24 cellular contexts compared by ENCODE assay signal in the genomic region with DNA sequence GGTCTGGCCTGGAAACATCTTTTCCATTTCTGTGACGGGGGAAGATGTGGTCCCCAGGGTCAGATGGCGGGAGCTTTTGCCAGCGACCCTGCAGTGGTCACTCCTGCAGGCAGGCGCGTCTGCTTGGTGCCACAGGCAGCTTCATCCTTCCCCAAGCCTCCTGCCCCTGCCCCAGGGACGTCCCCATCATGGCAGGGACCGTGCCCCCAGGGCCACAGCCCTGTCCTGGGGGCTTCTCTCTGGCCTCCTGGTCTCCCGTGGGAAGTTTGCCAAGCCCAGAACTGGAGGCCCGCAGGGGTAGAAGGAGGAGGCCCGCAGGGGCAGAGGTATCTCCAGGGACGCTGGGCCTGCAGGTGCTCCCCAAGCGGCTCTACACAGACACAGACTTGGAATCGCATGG. TPM values are rescaled to one million over a fixed set of nuclear protein-coding genes. Genes with fewer than 3 reads are reported as not detected.
DNase-seq lines count a peak whose midpoint lies in the region; ATAC-seq and TF ChIP-seq lines count a peak whose summit lies in the region.
"Had no signal": no experiment of that assay in that cellular context is flagged by ENCODE, and none has a peak within 500 bp of the region (broad histone marks: within the 10 kb centered on the region; RNA-seq: fewer than 3 reads in every experiment).

No MANE protein-coding gene starts in this region.

- no peak overlapping the region for H3K4me3 Mint-ChIP-seq in natural killer cell treated with Interleukin-12 subunit alpha and Interleukin-12 subunit beta and Interleukin-15 and Interleukin-18, amount 100 ng/mL, for 72 hours
- H3K4me3 Mint-ChIP-seq in natural killer cell = no peak overlapping the region
- H3K4me3 Mint-ChIP-seq: CD14-positive monocyte; CD4-positive, alpha-beta T cell; CD8-positive, alpha-beta memory T cell; GM23338; H9 had no signal

- H3K4me1 ChIP-seq in neuronal stem cell (ENCODE audit: control insufficient read depth in 2 of 2, insufficient read depth in 1 of 2, low read depth in 1 of 2, low read length in 2 of 2) = peaks cover 8 to 10% of the 10 kb centered on the region in 2 donors
- H3K4me1 ChIP-seq: A549 had no signal

- H3K14ac ChIP-seq in neuronal stem cell (ENCODE audit: low read length) = peak overlapping the region; percentile 17

- H3K27ac Mint-ChIP-seq in natural killer cell treated with Interleukin-12 subunit alpha and Interleukin-12 subunit beta and Interleukin-15 and Interleukin-18, amount 100 ng/mL, for 72 hours = no peak overlapping the region
- no peak overlapping the region for H3K27ac Mint-ChIP-seq in natural killer cell
- H3K27ac Mint-ChIP-seq: CD14-positive monocyte; CD4-positive, alpha-beta T cell; CD8-positive, alpha-beta memory T cell; GM23338 had no signal

- H3K9ac ChIP-seq in neuronal stem cell (ENCODE audit: low read depth, low read length, poor library complexity) = no peak overlapping the region
- H3K9ac ChIP-seq: BLaER1 treated with 17β-estradiol and CSF1 and Interleukin-3, amounts not matched to agents 10 nM and 100 nM had no signal

- DNase-seq in Right ventricle myocardium superior (peak; percentile 26), cardiac septum (ENCODE audit: low spot score) (no peak), natural killer cell (no peak), neuronal stem cell (ENCODE audit: low spot score) (no peak), cerebellum (ENCODE audit: low spot score) (no peak)
- peak; percentile 13 for DNase-seq in natural killer cell treated with Interleukin-12 subunit alpha and Interleukin-12 subunit beta and Interleukin-15 and Interleukin-18, amount 100 ng/mL, for 72 hours (ENCODE audit: low spot score)
- DNase-seq: 8988T; ACHN; AML-193; BE2C; CD4-positive, alpha-beta T cell; CD8-positive, alpha-beta memory T cell; DMS 273 treated with DMSO at 0.1 percent for 48 hours; DMS79; EL; GDM1; H9 had no signal

- H3K9me3 Mint-ChIP-seq in natural killer cell treated with Interleukin-12 subunit alpha and Interleukin-12 subunit beta and Interleukin-15 and Interleukin-18, amount 100 ng/mL, for 72 hours = peaks cover 3% of the 10 kb centered on the region
- H3K9me3 Mint-ChIP-seq in natural killer cell = no peaks in the 10 kb centered on the region
- H3K9me3 Mint-ChIP-seq: CD4-positive, alpha-beta T cell had no signal

- no peak overlapping the region for H3K4me2 ChIP-seq in neuronal stem cell (ENCODE audit: insufficient read depth, low read length, poor library complexity, severe bottlenecking)
- H3K4me2 ChIP-seq: A549; BLaER1 treated with 17β-estradiol and CSF1 and Interleukin-3, amounts not matched to agents 10 nM and 100 nM; GM23338 had no signal

- H3K27ac ChIP-seq in neuronal stem cell (replicated peaks; ENCODE audit: low read length) = no peak overlapping the region
- H3K27ac ChIP-seq: A549; BLaER1 treated with 17β-estradiol and CSF1 and Interleukin-3, amounts not matched to agents 10 nM and 100 nM had no signal

- H2BK12ac ChIP-seq in neuronal stem cell (ENCODE audit: low read length) = peak overlapping the region; percentile 3

- WGBS in neuronal stem cell (ENCODE audit: extremely low coverage in 2 of 2, insufficient read length in 2 of 2, insufficient replicate concordance in 1 of 2), 2 donors = no CpG with 5 or more reads among the region's 13 CpGs

- H3K79me1 ChIP-seq in neuronal stem cell (ENCODE audit: low read depth, low read length) = no peaks in the 10 kb centered on the region

- H3K27me3 ChIP-seq in neuronal stem cell (ENCODE audit: control insufficient read depth in 3 of 3, insufficient read depth in 3 of 3, low read depth in 1 of 3, low read length in 3 of 3) = no peaks in the 10 kb centered on the region
- H3K27me3 ChIP-seq: BE2C had no signal

- H3K27me3 Mint-ChIP-seq in natural killer cell treated with Interleukin-12 subunit alpha and Interleukin-12 subunit beta and Interleukin-15 and Interleukin-18, amount 100 ng/mL, for 72 hours = no peaks in the 10 kb centered on the region
- no peaks in the 10 kb centered on the region for H3K27me3 Mint-ChIP-seq in natural killer cell (ENCODE audit: low read depth in 2 of 2)
- H3K27me3 Mint-ChIP-seq: CD4-positive, alpha-beta T cell; CD8-positive, alpha-beta memory T cell had no signal

- peak overlapping the region; percentile 71 for H3K18ac ChIP-seq in neuronal stem cell (ENCODE audit: low read length)

- H2BK5ac ChIP-seq in neuronal stem cell (ENCODE audit: low read length) = no peak overlapping the region

- H3K36me3 Mint-ChIP-seq in natural killer cell treated with Interleukin-12 subunit alpha and Interleukin-12 subunit beta and Interleukin-15 and Interleukin-18, amount 100 ng/mL, for 72 hours = no peaks in the 10 kb centered on the region
- no peaks in the 10 kb centered on the region for H3K36me3 Mint-ChIP-seq in natural killer cell
- H3K36me3 Mint-ChIP-seq: CD14-positive monocyte; CD8-positive, alpha-beta memory T cell had no signal

- no peaks in the 10 kb centered on the region for H3K36me3 ChIP-seq in neuronal stem cell (replicated peaks in 1 of 2; ENCODE audit: control insufficient read depth in 2 of 2, insufficient read depth in 2 of 2, low read length in 2 of 2)
- H3K36me3 ChIP-seq: BE2C; BLaER1 treated with 17β-estradiol and CSF1 and Interleukin-3, amounts not matched to agents 10 nM and 100 nM had no signal

- no peak for ATAC-seq in Right ventricle myocardium superior (ENCODE audit: poor library complexity)
- ATAC-seq in natural killer cell treated with Interleukin-12 subunit alpha and Interleukin-12 subunit beta and Interleukin-15 and Interleukin-18, amount 100 ng/mL, for 72 hours = no peak
- ATAC-seq in natural killer cell = no peak
- ATAC-seq in GM19452 (IDR thresholded peaks at IDR 0.05; ENCODE audit: unreplicated experiment) = no peak
- ATAC-seq: A549, GM12878, GM23338, HCT116 had no signal

- H3K9me3 ChIP-seq in neuronal stem cell (replicated peaks in 1 of 2; ENCODE audit: control insufficient read depth in 2 of 2, insufficient read depth in 1 of 2, low read depth in 1 of 2, low read length in 2 of 2) = peaks cover 11 to 15% of the 10 kb centered on the region in 2 donors

- peak overlapping the region; percentile 58 for H2BK15ac ChIP-seq in neuronal stem cell (ENCODE audit: low read length)

- no peak overlapping the region for H4K8ac ChIP-seq in neuronal stem cell (ENCODE audit: low read depth, low read length)

- H2BK120ac ChIP-seq in neuronal stem cell (ENCODE audit: low read depth, low read length) = no peak overlapping the region

- no peak overlapping the region for H3K4ac ChIP-seq in neuronal stem cell (ENCODE audit: low read length)

- H3K23ac ChIP-seq in neuronal stem cell (ENCODE audit: low read depth, low read length, poor library complexity) = peak overlapping the region; percentile 80

- H4K91ac ChIP-seq in neuronal stem cell (ENCODE audit: low read depth, low read length, poor library complexity) = no peak overlapping the region

- H2AK5ac ChIP-seq in neuronal stem cell (ENCODE audit: low read depth, low read length) = peak overlapping the region; percentile 70

- intact Hi-C loops in Right ventricle myocardium superior (cut with DNase I) = no loop called here
- intact Hi-C loops in cardiac septum (cut with DNase I) = no loop called here
- intact Hi-C loops in natural killer cell (cut with micrococcal nuclease) = no loop called here

- peaks cover 0 to 5% of the 10 kb centered on the region in 2 donors for H3K4me1 Mint-ChIP-seq in natural killer cell treated with Interleukin-12 subunit alpha and Interleukin-12 subunit beta and Interleukin-15 and Interleukin-18, amount 100 ng/mL, for 72 hours (ENCODE audit: low read depth in 2 of 2)
- H3K4me1 Mint-ChIP-seq in natural killer cell = peaks cover 0 to 5% of the 10 kb centered on the region in 2 donors
- H3K4me1 Mint-ChIP-seq: CD14-positive monocyte, GM23338 had no signal

- no peak for TF ChIP-seq CTCF in natural killer cell (IDR thresholded peaks at IDR 0.05)

- H3K4me3 ChIP-seq in neuronal stem cell (ENCODE audit: low read length in 2 of 2) = no peak overlapping the region
- H3K4me3 ChIP-seq: A549; BLaER1 treated with 17β-estradiol and CSF1 and Interleukin-3, amounts not matched to agents 10 nM and 100 nM; GM12878; GM23338 had no signal

- no peak overlapping the region for H2AFZ ChIP-seq in neuronal stem cell (ENCODE audit: low read length)
- H2AFZ ChIP-seq: GM23338 had no signal

RNA-seq across cellular contexts. Expression of a gene that starts 47.5 kb away (rescaled TPM):
- total RNA-seq in Right ventricle myocardium superior (6.9 TPM), cardiac septum (10.7 TPM), natural killer cell (1 to 10 TPM in 2 of 3 donors, under 1 TPM in 1; 0.38 to 3.0 (median 1.0) TPM), cerebellum (7.9 TPM)
- 1 to 10 TPM; 1.3 to 2.2 TPM for total RNA-seq in natural killer cell treated with Interleukin-12 subunit alpha and Interleukin-12 subunit beta and Interleukin-15 and Interleukin-18, amount 100 ng/mL, for 72 hours
- 2.5 TPM for polyA plus RNA-seq in neuronal stem cell (2013, experiment 1 of 2)
- polyA plus RNA-seq in neuronal stem cell (2013, experiment 2 of 2) = 2.2 TPM
- polyA plus RNA-seq: CD8-positive, alpha-beta memory T cell had no signal

RNA-seq across cellular contexts. Expression of a gene that starts 57.4 kb away (rescaled TPM):
- 181 TPM for total RNA-seq in Right ventricle myocardium superior
- total RNA-seq in cardiac septum = 201 TPM
- under 1 TPM in 1 of 2 donors, not detected in 1; 0.45 TPM for total RNA-seq in natural killer cell treated with Interleukin-12 subunit alpha and Interleukin-12 subunit beta and Interleukin-15 and Interleukin-18, amount 100 ng/mL, for 72 hours
- total RNA-seq in natural killer cell = 1 to 10 TPM in 1 of 3 donors, under 1 TPM in 2; 0.40 to 1.4 (median 0.41) TPM
- 34.2 TPM for polyA plus RNA-seq in neuronal stem cell (2013, experiment 1 of 2)
- polyA plus RNA-seq in neuronal stem cell (2013, experiment 2 of 2) = 33.8 TPM
- 18.1 TPM for total RNA-seq in cerebellum

Comparison
In these comparisons a context has a peak if more than half of its experiments do, and no peak if none do; other contexts are left out.
1. DNase-seq: peak in Right ventricle myocardium superior (single experiment) and natural killer cell treated with Interleukin-12 subunit alpha and Interleukin-12 subunit beta and Interleukin-15 and Interleukin-18, amount 100 ng/mL, for 72 hours (single experiment); none in cardiac septum (single experiment), natural killer cell (single experiment), neuronal stem cell (single experiment) and cerebellum (single experiment).